Comparison of ENCODE assay signal across 8 cellular contexts in the genomic region with DNA sequence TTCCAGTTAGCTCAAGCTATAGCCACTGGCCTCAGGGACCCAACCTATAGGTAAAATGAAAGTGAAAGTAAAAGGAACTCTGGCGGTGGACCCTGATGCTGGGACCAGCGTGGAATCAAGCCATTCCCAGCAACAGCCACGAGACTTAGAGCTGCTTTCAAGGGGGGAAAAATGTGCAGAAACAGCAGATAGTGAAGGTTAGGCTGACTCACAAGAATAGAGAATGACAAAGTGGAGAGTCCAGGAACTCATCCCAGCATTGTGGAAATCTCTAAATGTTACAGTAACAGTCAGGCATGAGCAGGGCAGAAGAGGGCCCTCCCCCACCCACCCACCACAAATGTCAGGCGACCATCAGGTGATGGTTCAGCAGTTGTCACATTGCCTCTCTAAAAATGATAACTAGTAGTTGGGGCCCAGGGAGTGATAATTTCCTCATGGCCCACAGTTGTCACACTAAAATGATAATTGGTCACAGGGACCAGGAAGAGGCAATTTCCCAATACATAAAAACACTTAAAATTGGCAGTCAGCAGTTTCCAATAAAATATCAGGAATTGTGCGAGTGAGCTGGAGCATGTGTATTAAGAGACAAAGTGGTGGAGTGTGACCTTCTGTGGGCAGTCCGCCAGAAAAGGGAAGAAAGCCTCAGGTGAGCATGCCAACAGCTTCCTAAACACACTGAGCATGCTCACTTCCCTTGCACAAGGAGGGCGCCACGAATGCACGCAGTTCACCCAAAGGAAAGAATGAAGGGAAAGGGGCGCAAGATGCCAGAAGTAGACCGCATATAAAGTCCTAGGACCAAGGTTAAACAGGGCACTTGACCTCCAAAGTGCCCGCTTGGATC.
DNase-seq lines count a peak whose midpoint lies in the region; ATAC-seq and TF ChIP-seq lines count a peak whose summit lies in the region.
"Had no signal": no experiment of that assay in that cellular context is flagged by ENCODE, and none has a peak within 500 bp of the region (broad histone marks: within the 10 kb centered on the region; RNA-seq: fewer than 3 reads in every experiment).

No MANE protein-coding gene starts in this region.

- in situ Hi-C loops in KBM-7 (cut with MboI; ENCODE audit: low pct_unique_long_range_greater_than_20kb, low sequenced_read_pairs), result no loop called here

- peak overlapping the region; percentile 42 for H3K4me3 ChIP-seq in GM06990 (replicated peaks; ENCODE audit: low read depth, low read length)

- no peaks in the 10 kb centered on the region for H3K9me3 Mint-ChIP-seq in activated CD8-positive, alpha-beta T cell treated with anti-CD3 and anti-CD28 coated beads for 36 hours

- DNase-seq in GM06990 (ENCODE audit: extremely low read depth, insufficient read length) (no peak), KBM-7 (peak; percentile 53), left colon (no peak), posterior vena cava (ENCODE audit: low spot score) (no peak), dedifferentiated amniotic fluid mesenchymal stem cell (ENCODE audit: extremely low spot score) (no peak)
- DNase-seq in activated CD8-positive, alpha-beta T cell treated with anti-CD3 and anti-CD28 coated beads for 36 hours, result no peak

- POLR2A ChIA-PET in activated CD8-positive, alpha-beta T cell treated with anti-CD3 and anti-CD28 coated beads for 36 hours (lab: Charles Lee), result interaction anchor here (0.6 kb wide), 1 partner anchor 1390 kb away, joined by 3 read pairs; no protein-coding TSS in a partner anchor

- H3K27me3 Mint-ChIP-seq in activated CD8-positive, alpha-beta T cell treated with anti-CD3 and anti-CD28 coated beads for 36 hours, result no peaks in the 10 kb centered on the region

- H3K27ac Mint-ChIP-seq in activated CD8-positive, alpha-beta T cell treated with anti-CD3 and anti-CD28 coated beads for 36 hours, result no peak overlapping the region

- peak; percentile 41 for ATAC-seq in activated CD8-positive, alpha-beta T cell treated with anti-CD3 and anti-CD28 coated beads for 36 hours
- peak; percentile 70 for ATAC-seq in left colon
- ATAC-seq in GM18873 (IDR thresholded peaks at IDR 0.05; ENCODE audit: low FRiP score, unreplicated experiment), result no peak

- intact Hi-C loops in activated CD8-positive, alpha-beta T cell treated with anti-CD3 and anti-CD28 coated beads for 36 hours (cut with micrococcal nuclease), result no loop called here
- intact Hi-C loops in left colon (cut with DNase I, micrococcal nuclease) (no loop called here), posterior vena cava (cut with DNase I) (no loop called here)

- no peaks in the 10 kb centered on the region for H3K36me3 Mint-ChIP-seq in activated CD8-positive, alpha-beta T cell treated with anti-CD3 and anti-CD28 coated beads for 36 hours (ENCODE audit: low read depth)

- no peaks in the 10 kb centered on the region for H3K27me3 ChIP-seq in GM06990 (replicated peaks; ENCODE audit: control insufficient read depth, insufficient read depth, low read length)

- peak overlapping the region; percentile 30 for H3K4me3 Mint-ChIP-seq in activated CD8-positive, alpha-beta T cell treated with anti-CD3 and anti-CD28 coated beads for 36 hours
- H3K4me3 Mint-ChIP-seq: neural crest cell had no signal

- H3K36me3 ChIP-seq in GM06990 (ENCODE audit: control insufficient read depth, insufficient read depth, low read length), result no peaks in the 10 kb centered on the region

- TF ChIP-seq CTCF in GM06990 (IDR thresholded peaks at IDR 0.05; ENCODE audit: insufficient read depth, low read length, poor library complexity, severe bottlenecking), result no peak
- no peak for TF ChIP-seq CTCF in activated CD8-positive, alpha-beta T cell treated with anti-CD3 and anti-CD28 coated beads for 36 hours (IDR thresholded peaks at IDR 0.05)

- CTCF ChIA-PET in activated CD8-positive, alpha-beta T cell treated with anti-CD3 and anti-CD28 coated beads for 36 hours (lab: Charles Lee), result no interaction called here

- peaks cover 18% of the 10 kb centered on the region for H3K4me1 Mint-ChIP-seq in activated CD8-positive, alpha-beta T cell treated with anti-CD3 and anti-CD28 coated beads for 36 hours (ENCODE audit: low read depth)
- H3K4me1 Mint-ChIP-seq: neural crest cell had no signal
